ENCODE assay signal across 1 cellular context in genomic region chr1:150072959-150073358, GRCh38.
TF ChIP-seq lines count a peak whose summit lies in the region.

No MANE protein-coding gene starts in this region.

TF ChIP-seq in GM23338, 12 proteins besides CTCF, POLR2A, EP300 and RAD21 (continued from another document):
- TF ChIP-seq ZNF462 (CRISPR knock-in tag; IDR thresholded peaks at IDR 0.05) (no peak), REST (IDR thresholded peaks at IDR 0.05; ENCODE audit: unreplicated experiment) (no peak), JUNB (IDR thresholded peaks at IDR 0.05; ENCODE audit: unreplicated experiment) (no peak)
